18 cellular contexts compared by ENCODE assay signal in genomic region chr12:8099235-8099634, GRCh38. TPM values are rescaled to one million over a fixed set of nuclear protein-coding genes. Genes with fewer than 3 reads are reported as not detected.
DNase-seq lines count a peak whose midpoint lies in the region; ATAC-seq and TF ChIP-seq lines count a peak whose summit lies in the region.
"Had no signal": no experiment of that assay in that cellular context is flagged by ENCODE, and none has a peak within 500 bp of the region (broad histone marks: within the 10 kb centered on the region; RNA-seq: fewer than 3 reads in every experiment).

No MANE protein-coding gene starts in this region.

- peak; percentile 49 to 61 for ATAC-seq in activated CD4-positive, CD25-positive, alpha-beta regulatory T cell treated with anti-CD3 and anti-CD28 coated beads, Interleukin-2, amount 50 U/mL, for 24 hours
- ATAC-seq: CD8-positive, alpha-beta T cell; GM23338 had no signal

- peak overlapping the region; percentile 39 for H3K27ac Mint-ChIP-seq in activated naive CD4-positive, alpha-beta T cell treated with anti-CD3 and anti-CD28 coated beads for 36 hours
- H3K27ac Mint-ChIP-seq in activated naive CD4-positive, alpha-beta T cell treated with anti-CD3 and anti-CD28 coated beads, Interleukin-2, amount 10 ng/mL, durations not matched to agents 7 days and 5 days = no peak overlapping the region
- peak overlapping the region; percentile 11 for H3K27ac Mint-ChIP-seq in activated naive CD8-positive, alpha-beta T cell
- H3K27ac Mint-ChIP-seq in type B pancreatic cell (no peak overlapping the region), Caco-2 (ENCODE audit: unreplicated experiment) (no peak overlapping the region)
- H3K27ac Mint-ChIP-seq: CD8-positive, alpha-beta T cell; GM23338 had no signal

- H3K4me1 ChIP-seq in Caco-2 = no peaks in the 10 kb centered on the region

- no peak overlapping the region for H3K4me3 ChIP-seq in Caco-2 (ENCODE audit: low read depth, low read length)
- H3K4me3 ChIP-seq: GM23338 had no signal

- CTCF ChIA-PET in activated naive CD4-positive, alpha-beta T cell treated with anti-CD3 and anti-CD28 coated beads for 36 hours (lab: Charles Lee) = no interaction called here
- CTCF ChIA-PET in activated naive CD4-positive, alpha-beta T cell treated with anti-CD3 and anti-CD28 coated beads, Interleukin-2, amount 10 ng/mL, durations not matched to agents 7 days and 5 days (lab: Charles Lee) = no interaction called here
- CTCF ChIA-PET in Caco-2 (lab: Charles Lee) = no interaction called here

- H3K4me1 Mint-ChIP-seq in activated naive CD4-positive, alpha-beta T cell treated with anti-CD3 and anti-CD28 coated beads for 36 hours (ENCODE audit: low read depth) = peaks cover 6% of the 10 kb centered on the region
- peaks cover 2% of the 10 kb centered on the region for H3K4me1 Mint-ChIP-seq in activated naive CD4-positive, alpha-beta T cell treated with anti-CD3 and anti-CD28 coated beads, Interleukin-2, amount 10 ng/mL, durations not matched to agents 7 days and 5 days
- peaks cover 11% of the 10 kb centered on the region for H3K4me1 Mint-ChIP-seq in activated naive CD8-positive, alpha-beta T cell (ENCODE audit: low read depth)
- H3K4me1 Mint-ChIP-seq in type B pancreatic cell (ENCODE audit: unreplicated experiment) = no peaks in the 10 kb centered on the region
- H3K4me1 Mint-ChIP-seq in Caco-2 (ENCODE audit: low read depth, unreplicated experiment) = no peaks in the 10 kb centered on the region
- H3K4me1 Mint-ChIP-seq: GM23338 had no signal

- no peaks in the 10 kb centered on the region for H3K27me3 Mint-ChIP-seq in activated naive CD4-positive, alpha-beta T cell treated with anti-CD3 and anti-CD28 coated beads for 36 hours (ENCODE audit: low read depth)
- no peaks in the 10 kb centered on the region for H3K27me3 Mint-ChIP-seq in activated naive CD4-positive, alpha-beta T cell treated with anti-CD3 and anti-CD28 coated beads, Interleukin-2, amount 10 ng/mL, durations not matched to agents 7 days and 5 days
- H3K27me3 Mint-ChIP-seq in activated naive CD8-positive, alpha-beta T cell = no peaks in the 10 kb centered on the region
- H3K27me3 Mint-ChIP-seq in type B pancreatic cell (no peaks in the 10 kb centered on the region), Caco-2 (ENCODE audit: insufficient read depth, unreplicated experiment) (no peaks in the 10 kb centered on the region)

- no peak overlapping the region for H3K4me3 Mint-ChIP-seq in activated naive CD4-positive, alpha-beta T cell treated with anti-CD3 and anti-CD28 coated beads for 36 hours
- no peak overlapping the region for H3K4me3 Mint-ChIP-seq in activated naive CD4-positive, alpha-beta T cell treated with anti-CD3 and anti-CD28 coated beads, Interleukin-2, amount 10 ng/mL, durations not matched to agents 7 days and 5 days
- no peak overlapping the region for H3K4me3 Mint-ChIP-seq in activated naive CD8-positive, alpha-beta T cell
- H3K4me3 Mint-ChIP-seq in type B pancreatic cell = no peak overlapping the region
- H3K4me3 Mint-ChIP-seq in Caco-2 (ENCODE audit: unreplicated experiment) = no peak overlapping the region
- H3K4me3 Mint-ChIP-seq: CD14-positive monocyte; CD8-positive, alpha-beta T cell; GM23338 had no signal

- TF ChIP-seq CTCF in type B pancreatic cell (conservative IDR thresholded peaks at IDR 0.05) (no peak), Caco-2 (IDR thresholded peaks at IDR 0.05; ENCODE audit: insufficient read depth in 1 of 2, low read depth in 1 of 2, low read length in 1 of 2, severe bottlenecking in 1 of 2, unreplicated experiment in 1 of 2) (no peak)

- no TSS peak for BruUV-seq in Caco-2 (replicated peaks; lab: Mats Ljungman, UMichigan)

- POLR2A ChIA-PET in Caco-2 (lab: Charles Lee) = no interaction called here

- intact Hi-C loops in activated naive CD4-positive, alpha-beta T cell treated with anti-CD3 and anti-CD28 coated beads for 36 hours (cut with micrococcal nuclease) = no loop called here
- intact Hi-C loops in Caco-2 (cut with micrococcal nuclease; ENCODE audit: unreplicated experiment) = no loop called here

- no peaks in the 10 kb centered on the region for H3K9me3 Mint-ChIP-seq in activated naive CD4-positive, alpha-beta T cell treated with anti-CD3 and anti-CD28 coated beads for 36 hours
- H3K9me3 Mint-ChIP-seq in activated naive CD4-positive, alpha-beta T cell treated with anti-CD3 and anti-CD28 coated beads, Interleukin-2, amount 10 ng/mL, durations not matched to agents 7 days and 5 days = no peaks in the 10 kb centered on the region
- H3K9me3 Mint-ChIP-seq in activated naive CD8-positive, alpha-beta T cell (ENCODE audit: low read depth) = no peaks in the 10 kb centered on the region
- H3K9me3 Mint-ChIP-seq in type B pancreatic cell (no peaks in the 10 kb centered on the region), Caco-2 (ENCODE audit: unreplicated experiment) (no peaks in the 10 kb centered on the region)
- H3K9me3 Mint-ChIP-seq: CD8-positive, alpha-beta T cell; GM23338 had no signal

- DNase-seq in activated CD4-positive, CD25-positive, alpha-beta regulatory T cell (lab: John Stamatoyannopoulos, UW) = no peak
- no peak for DNase-seq in activated naive CD4-positive, alpha-beta T cell treated with anti-CD3 and anti-CD28 coated beads for 36 hours
- DNase-seq in activated naive CD4-positive, alpha-beta T cell treated with anti-CD3 and anti-CD28 coated beads, Interleukin-2, amount 10 ng/mL, durations not matched to agents 7 days and 5 days = no peak
- no peak for DNase-seq in epithelial cell of prostate (ENCODE audit: low read depth, low spot score)
- DNase-seq in type B pancreatic cell (ENCODE audit: extremely low spot score, unreplicated experiment) = no peak
- DNase-seq in Caco-2 = no peak
- DNase-seq: CD8-positive, alpha-beta T cell; COR-L47; DND-41; GDM1; H7 had no signal

- peak overlapping the region; percentile 29 for H3K27ac ChIP-seq in epithelial cell of prostate
- H3K27ac ChIP-seq: 22Rv1, HL-60 had no signal

- no peaks in the 10 kb centered on the region; the same call in 1 of the 2 replicates for H3K36me3 ChIP-seq in Caco-2 (ENCODE audit: control insufficient read depth, insufficient read depth, low read length)

- no peaks in the 10 kb centered on the region; the same call in 1 of the 2 replicates for H3K9me3 ChIP-seq in Caco-2

- H3K36me3 Mint-ChIP-seq in activated naive CD4-positive, alpha-beta T cell treated with anti-CD3 and anti-CD28 coated beads for 36 hours (ENCODE audit: low read depth) = peaks cover 36% of the 10 kb centered on the region
- H3K36me3 Mint-ChIP-seq in activated naive CD4-positive, alpha-beta T cell treated with anti-CD3 and anti-CD28 coated beads, Interleukin-2, amount 10 ng/mL, durations not matched to agents 7 days and 5 days = peaks cover 42% of the 10 kb centered on the region
- peaks cover 11% of the 10 kb centered on the region for H3K36me3 Mint-ChIP-seq in activated naive CD8-positive, alpha-beta T cell
- peaks cover 52% of the 10 kb centered on the region for H3K36me3 Mint-ChIP-seq in type B pancreatic cell
- H3K36me3 Mint-ChIP-seq in Caco-2 (ENCODE audit: insufficient read depth, unreplicated experiment) = peaks cover 22% of the 10 kb centered on the region

- H3K27me3 ChIP-seq in Caco-2 (replicated peaks; ENCODE audit: control insufficient read depth, insufficient read depth, low read length) = no peaks in the 10 kb centered on the region

RNA-seq across cellular contexts. Expression of gene NECAP1, which starts 17.2 kb away (rescaled TPM):
- total RNA-seq in activated naive CD4-positive, alpha-beta T cell treated with anti-CD3 and anti-CD28 coated beads for 36 hours = 10 to 100 TPM; 30.2 to 32.0 TPM
- 26.9 and 61.4 TPM in 2 replicates for total RNA-seq in type B pancreatic cell (ENCODE audit: low replicate concordance)
- 49.1 and 50.1 TPM in 2 replicates for total RNA-seq in Caco-2 (2022)

RNA-seq across cellular contexts. Expression of gene CLEC4A, which starts 24.2 kb away (rescaled TPM):
- 1 to 10 TPM; 1.2 TPM for total RNA-seq in activated naive CD4-positive, alpha-beta T cell treated with anti-CD3 and anti-CD28 coated beads for 36 hours
- total RNA-seq in type B pancreatic cell (ENCODE audit: low replicate concordance) = 0.29 TPM in 1 of 2 replicates, not detected in the other
- 0.32 and 0.70 TPM in 2 replicates for total RNA-seq in Caco-2 (2022)
- total RNA-seq: GM23338, H7 had no signal

RNA-seq across cellular contexts. Expression of gene C3AR1, which starts 33.1 kb away (rescaled TPM):
- under 1 TPM; 0.21 to 0.25 TPM for total RNA-seq in activated naive CD4-positive, alpha-beta T cell treated with anti-CD3 and anti-CD28 coated beads for 36 hours
- total RNA-seq in type B pancreatic cell (ENCODE audit: low replicate concordance) (not detected in 2 replicates), Caco-2 (2022) (not detected in 2 replicates)
- total RNA-seq: GM23338, H7 had no signal

RNA-seq across cellular contexts. Expression of gene ZNF705A, which starts 57.6 kb away (rescaled TPM):
- not detected for total RNA-seq in activated naive CD4-positive, alpha-beta T cell treated with anti-CD3 and anti-CD28 coated beads for 36 hours
- total RNA-seq in type B pancreatic cell (ENCODE audit: low replicate concordance) (0.10 TPM in 1 of 2 replicates, not detected in the other), Caco-2 (2022) (not detected in 2 replicates)
- total RNA-seq: A673; CD8-positive, alpha-beta T cell; GM23338; H7 had no signal

Comparison
In these comparisons a context has a peak if more than half of its experiments do, and no peak if none do; other contexts are left out.
1. H3K27ac Mint-ChIP-seq: peak in activated naive CD4-positive, alpha-beta T cell treated with anti-CD3 and anti-CD28 coated beads for 36 hours (single experiment) and activated naive CD8-positive, alpha-beta T cell (single experiment); none in activated naive CD4-positive, alpha-beta T cell treated with anti-CD3 and anti-CD28 coated beads, Interleukin-2, amount 10 ng/mL, durations not matched to agents 7 days and 5 days (single experiment), type B pancreatic cell (single experiment) and Caco-2 (single experiment).